Comparison of ENCODE assay signal across 26 cellular contexts in genomic region chr16:4367393-4367856, GRCh38. TPM values are rescaled to one million over a fixed set of nuclear protein-coding genes. Genes with fewer than 3 reads are reported as not detected.
DNase-seq lines count a peak whose midpoint lies in the region; ATAC-seq and TF ChIP-seq lines count a peak whose summit lies in the region.
"Had no signal": no experiment of that assay in that cellular context is flagged by ENCODE, and none has a peak within 500 bp of the region (broad histone marks: within the 10 kb centered on the region; RNA-seq: fewer than 3 reads in every experiment).

No MANE protein-coding gene starts in this region.

- peaks cover 3% of the 10 kb centered on the region for H3K36me3 Mint-ChIP-seq in activated naive CD4-positive, alpha-beta T cell treated with anti-CD3 and anti-CD28 coated beads for 36 hours (ENCODE audit: low read depth)
- no peaks in the 10 kb centered on the region for H3K36me3 Mint-ChIP-seq in activated naive CD4-positive, alpha-beta T cell treated with anti-CD3 and anti-CD28 coated beads, Interleukin-2, amount 50 U/mL, for 72 hours
- no peaks in the 10 kb centered on the region for H3K36me3 Mint-ChIP-seq in glutamatergic neuron (ENCODE audit: unreplicated experiment)

- H3K27ac ChIP-seq in RWPE2 (ENCODE audit: poor library complexity, severe bottlenecking) (peak overlapping the region; percentile 76), tibial artery (peak overlapping the region; percentile 92 to 93)
- H3K27ac ChIP-seq: GM23248, neural progenitor cell, parathyroid adenoma had no signal

- H3K27me3 ChIP-seq in RWPE2 (ENCODE audit: insufficient read depth, poor library complexity, severe bottlenecking), result no peaks in the 10 kb centered on the region
- H3K27me3 ChIP-seq in tibial artery, result no peaks in the 10 kb centered on the region
- H3K27me3 ChIP-seq: upper lobe of left lung had no signal

- TF ChIP-seq CTCF in RWPE2 (IDR thresholded peaks at IDR 0.05; ENCODE audit: poor library complexity, severe bottlenecking), result no peak
- TF ChIP-seq CTCF in glutamatergic neuron (IDR thresholded peaks at IDR 0.05; ENCODE audit: partially characterized antibody, unreplicated experiment), result no peak
- no peak for TF ChIP-seq CTCF in tibial artery (IDR thresholded peaks at IDR 0.05)

- intact Hi-C loops in activated naive CD4-positive, alpha-beta T cell treated with anti-CD3 and anti-CD28 coated beads for 36 hours (cut with micrococcal nuclease), result no loop called here
- intact Hi-C loops in tibial artery (cut with DNase I; ENCODE audit: low total_unique reads), result no loop called here

- no peak overlapping the region for H3K4me3 Mint-ChIP-seq in activated naive CD4-positive, alpha-beta T cell treated with anti-CD3 and anti-CD28 coated beads for 36 hours
- no peak overlapping the region for H3K4me3 Mint-ChIP-seq in glutamatergic neuron (ENCODE audit: unreplicated experiment)
- H3K4me3 Mint-ChIP-seq: HFFc6, neural progenitor cell had no signal

- H3K27me3 Mint-ChIP-seq in activated naive CD4-positive, alpha-beta T cell treated with anti-CD3 and anti-CD28 coated beads for 36 hours (ENCODE audit: low read depth), result no peaks in the 10 kb centered on the region
- peaks cover 1% of the 10 kb centered on the region for H3K27me3 Mint-ChIP-seq in glutamatergic neuron (ENCODE audit: unreplicated experiment)
- H3K27me3 Mint-ChIP-seq: CD4-positive, CD25-positive, alpha-beta regulatory T cell had no signal

- H3K27ac Mint-ChIP-seq in activated naive CD4-positive, alpha-beta T cell treated with anti-CD3 and anti-CD28 coated beads for 36 hours, result peak overlapping the region; percentile 61
- peak overlapping the region in 1 of 2 donors; percentile 86 for H3K27ac Mint-ChIP-seq in activated naive CD4-positive, alpha-beta T cell treated with anti-CD3 and anti-CD28 coated beads, Interleukin-2, amount 50 U/mL, for 72 hours
- H3K27ac Mint-ChIP-seq in glutamatergic neuron (ENCODE audit: unreplicated experiment), result peak overlapping the region; percentile 5
- H3K27ac Mint-ChIP-seq: HFFc6, neural progenitor cell had no signal

- no peak overlapping the region for H3K4me3 ChIP-seq in RWPE2 (ENCODE audit: severe bottlenecking)
- H3K4me3 ChIP-seq in tibial artery, result no peak overlapping the region
- H3K4me3 ChIP-seq: GM23248, neural progenitor cell, upper lobe of left lung had no signal

- H3K9me3 Mint-ChIP-seq in activated naive CD4-positive, alpha-beta T cell treated with anti-CD3 and anti-CD28 coated beads for 36 hours, result no peaks in the 10 kb centered on the region
- H3K9me3 Mint-ChIP-seq in activated naive CD4-positive, alpha-beta T cell treated with anti-CD3 and anti-CD28 coated beads, Interleukin-2, amount 50 U/mL, for 72 hours, result no peaks in the 10 kb centered on the region
- peaks cover 2% of the 10 kb centered on the region for H3K9me3 Mint-ChIP-seq in glutamatergic neuron (ENCODE audit: unreplicated experiment)
- H3K9me3 Mint-ChIP-seq: CD4-positive, CD25-positive, alpha-beta regulatory T cell; HFFc6; neural progenitor cell had no signal

- no peak for ATAC-seq in activated naive CD4-positive, alpha-beta T cell treated with anti-CD3 and anti-CD28 coated beads, Interleukin-2, amount 50 U/mL, for 72 hours
- no peak for ATAC-seq in RWPE2 (ENCODE audit: low read depth)
- no peak for ATAC-seq in HG03135 (IDR thresholded peaks at IDR 0.05; ENCODE audit: unreplicated experiment)
- no peak for ATAC-seq in GM18498 (IDR thresholded peaks at IDR 0.05; ENCODE audit: unreplicated experiment)
- no peak for ATAC-seq in HG03457 (IDR thresholded peaks at IDR 0.05; ENCODE audit: unreplicated experiment)
- ATAC-seq: right cardiac atrium had no signal

- DNase-seq in activated naive CD4-positive, alpha-beta T cell treated with anti-CD3 and anti-CD28 coated beads for 36 hours, result no peak
- DNase-seq in activated naive CD4-positive, alpha-beta T cell treated with anti-CD3 and anti-CD28 coated beads, Interleukin-2, amount 50 U/mL, for 72 hours (ENCODE audit: low spot score in 2 of 2), result no peak
- DNase-seq in RWPE2 (ENCODE audit: low spot score) (no peak), glutamatergic neuron (no peak), tibial artery (no peak)
- DNase-seq: activated CD8-positive, alpha-beta memory T cell treated with anti-CD3 and anti-CD28 coated beads for 24 hours; activated effector memory CD4-positive, alpha-beta T cell treated with anti-CD3 and anti-CD28 coated beads, Interleukin-2, amount 50 U/mL, for 16 hours; caudate nucleus; CD4-positive, CD25-positive, alpha-beta regulatory T cell; erythroblast; GM23248; HFFc6; NCI-H1930; NCI-H2171 treated with DMSO at 0.1 percent for 48 hours; NCI-H510A treated with DMSO at 0.1 percent for 48 hours; SK-N-SH; stimulated activated CD4-positive, alpha-beta T cell treated with anti-CD3 and anti-CD28 coated beads, Interleukin-12 subunit alpha, Interleukin-12 subunit beta, amount 100 ng/mL, for 4 hours; stimulated activated CD4-positive, alpha-beta T cell treated with anti-CD3 and anti-CD28 coated beads, Interleukin-2, amount 100 ng/mL, for 48 hours; T-helper 2 cell; upper lobe of left lung had no signal

- peaks cover 2% of the 10 kb centered on the region for H3K4me1 Mint-ChIP-seq in activated naive CD4-positive, alpha-beta T cell treated with anti-CD3 and anti-CD28 coated beads for 36 hours (ENCODE audit: low read depth)
- no peaks in the 10 kb centered on the region for H3K4me1 Mint-ChIP-seq in glutamatergic neuron (ENCODE audit: low read depth, unreplicated experiment)

- H3K36me3 ChIP-seq in RWPE2 (ENCODE audit: low read depth), result no peaks in the 10 kb centered on the region; the same call in 1 of the 2 replicates
- H3K36me3 ChIP-seq in tibial artery, result peaks cover 0 to 19% (median 18%) of the 10 kb centered on the region in 3 donors
- H3K36me3 ChIP-seq: neural progenitor cell had no signal

- no peaks in the 10 kb centered on the region for H3K9me3 ChIP-seq in RWPE2 (ENCODE audit: severe bottlenecking)
- no peaks in the 10 kb centered on the region for H3K9me3 ChIP-seq in tibial artery
- H3K9me3 ChIP-seq: SK-N-SH, upper lobe of left lung had no signal

- CTCF ChIA-PET in activated naive CD4-positive, alpha-beta T cell treated with anti-CD3 and anti-CD28 coated beads for 36 hours (lab: Charles Lee), result no interaction called here

- peaks cover 24% of the 10 kb centered on the region for H3K4me1 ChIP-seq in RWPE2 (ENCODE audit: insufficient read depth, poor library complexity, severe bottlenecking)
- H3K4me1 ChIP-seq in tibial artery, result peaks cover 5 to 49% (median 36%) of the 10 kb centered on the region in 4 donors

RNA-seq across cellular contexts. Expression of gene VASN, which starts 4.2 kb away (rescaled TPM):
- not detected for total RNA-seq in activated naive CD4-positive, alpha-beta T cell treated with anti-CD3 and anti-CD28 coated beads for 36 hours
- total RNA-seq in activated naive CD4-positive, alpha-beta T cell treated with anti-CD3 and anti-CD28 coated beads, Interleukin-2, amount 50 U/mL, for 72 hours, result not detected
- total RNA-seq in glutamatergic neuron (ENCODE audit: unreplicated experiment), result 4.1 TPM

RNA-seq across cellular contexts. Expression of gene PAM16, which starts 16.3 kb away (rescaled TPM):
- total RNA-seq in activated naive CD4-positive, alpha-beta T cell treated with anti-CD3 and anti-CD28 coated beads for 36 hours, result 10 to 100 TPM; 67.8 to 71.3 TPM
- 10 to 100 TPM; 53.7 to 63.1 TPM for total RNA-seq in activated naive CD4-positive, alpha-beta T cell treated with anti-CD3 and anti-CD28 coated beads, Interleukin-2, amount 50 U/mL, for 72 hours
- 33.1 TPM for total RNA-seq in glutamatergic neuron (ENCODE audit: unreplicated experiment)

RNA-seq across cellular contexts. Expression of gene CORO7, which starts 49.0 kb away (rescaled TPM):
- 10 to 100 TPM; 39.7 to 43.3 TPM for total RNA-seq in activated naive CD4-positive, alpha-beta T cell treated with anti-CD3 and anti-CD28 coated beads for 36 hours
- total RNA-seq in activated naive CD4-positive, alpha-beta T cell treated with anti-CD3 and anti-CD28 coated beads, Interleukin-2, amount 50 U/mL, for 72 hours, result 10 to 100 TPM; 52.5 to 65.9 TPM
- total RNA-seq in glutamatergic neuron (ENCODE audit: unreplicated experiment), result 200 TPM

RNA-seq across cellular contexts. Expression of gene GLIS2, which starts 51.6 kb away (rescaled TPM):
- total RNA-seq in activated naive CD4-positive, alpha-beta T cell treated with anti-CD3 and anti-CD28 coated beads for 36 hours, result under 1 TPM; 0.12 to 0.24 TPM
- under 1 TPM; 0.16 to 0.80 TPM for total RNA-seq in activated naive CD4-positive, alpha-beta T cell treated with anti-CD3 and anti-CD28 coated beads, Interleukin-2, amount 50 U/mL, for 72 hours
- 16.5 TPM for total RNA-seq in glutamatergic neuron (ENCODE audit: unreplicated experiment)
- total RNA-seq: CD4-positive, CD25-positive, alpha-beta regulatory T cell had no signal

RNA-seq across cellular contexts. Expression of gene DNAJA3, which starts 58.2 kb away (rescaled TPM):
- total RNA-seq in activated naive CD4-positive, alpha-beta T cell treated with anti-CD3 and anti-CD28 coated beads for 36 hours, result 10 to 100 TPM; 86.7 to 88.0 TPM
- 10 to 100 TPM; 66.2 to 79.2 TPM for total RNA-seq in activated naive CD4-positive, alpha-beta T cell treated with anti-CD3 and anti-CD28 coated beads, Interleukin-2, amount 50 U/mL, for 72 hours
- 32.6 TPM for total RNA-seq in glutamatergic neuron (ENCODE audit: unreplicated experiment)
